Comparison of ENCODE assay signal across 8 cellular contexts in the genomic region with DNA sequence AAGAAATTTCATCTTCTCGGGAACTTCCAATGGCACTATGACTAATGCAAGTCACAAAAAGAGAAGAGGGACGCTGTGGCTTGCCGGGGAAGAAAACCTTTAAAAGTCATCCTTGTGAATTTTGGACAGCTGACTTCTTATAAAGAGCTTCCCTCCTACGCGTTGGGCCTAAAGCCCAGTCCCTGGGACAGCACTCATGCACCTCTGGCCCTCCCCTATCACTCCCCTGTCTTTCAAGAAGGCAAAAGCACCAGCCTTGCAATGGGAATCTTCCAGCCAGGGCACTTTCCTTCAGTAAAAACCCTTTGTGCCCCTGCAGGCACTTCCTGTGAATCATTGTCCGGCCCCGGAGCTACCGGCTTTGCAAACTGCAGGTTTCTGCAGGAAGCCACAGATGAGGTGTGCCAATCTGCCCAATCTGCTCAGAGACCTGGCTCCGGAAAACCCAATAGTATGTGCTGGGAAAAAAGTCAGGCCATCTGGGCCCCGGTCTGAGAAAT. TPM values are rescaled to one million over a fixed set of nuclear protein-coding genes. Genes with fewer than 3 reads are reported as not detected.
DNase-seq lines count a peak whose midpoint lies in the region; ATAC-seq and TF ChIP-seq lines count a peak whose summit lies in the region.

No MANE protein-coding gene starts in this region.

- H3K27ac Mint-ChIP-seq in IgD-negative memory B cell: peak overlapping the region in 1 of 3 donors; percentile 28
- H3K27ac Mint-ChIP-seq in activated T-helper 17 cell treated with anti-CD3 and anti-CD28 coated beads, Interleukin-2, amount 50 U/mL, for 72 hours: peak overlapping the region; percentile 83

- no peak for TF ChIP-seq POLR2A in transverse colon (IDR thresholded peaks at IDR 0.05)

- H3K36me3 Mint-ChIP-seq in IgD-negative memory B cell: no peaks in the 10 kb centered on the region
- no peaks in the 10 kb centered on the region for H3K36me3 Mint-ChIP-seq in activated T-helper 17 cell treated with anti-CD3 and anti-CD28 coated beads, Interleukin-2, amount 50 U/mL, for 72 hours (ENCODE audit: low read depth)

- H3K9me3 Mint-ChIP-seq in IgD-negative memory B cell: no peaks in the 10 kb centered on the region
- no peaks in the 10 kb centered on the region for H3K9me3 Mint-ChIP-seq in activated T-helper 17 cell treated with anti-CD3 and anti-CD28 coated beads, Interleukin-2, amount 50 U/mL, for 72 hours

- intact Hi-C loops in transverse colon (cut with DNase I; ENCODE audit: low total_unique reads): no loop called here
- intact Hi-C loops in right cardiac atrium (cut with DNase I): no loop called here

- H3K4me3 Mint-ChIP-seq in IgD-negative memory B cell: peak overlapping the region in 3 of 4 donors; percentile 31 to 86 (median 82)
- peak overlapping the region; percentile 59 for H3K4me3 Mint-ChIP-seq in activated T-helper 17 cell treated with anti-CD3 and anti-CD28 coated beads, Interleukin-2, amount 50 U/mL, for 72 hours

- H3K27ac ChIP-seq in transverse colon (no peak overlapping the region), right cardiac atrium (ENCODE audit: low read length) (no peak overlapping the region)

- no peaks in the 10 kb centered on the region for H3K36me3 ChIP-seq in transverse colon

- 56 to 64% methylated on average over 1 to 10 of the region's 10 CpGs for WGBS in transverse colon (ENCODE audit: low coverage in 1 of 2), 2 donors
- WGBS in right cardiac atrium: 57% methylated on average over 10 of the region's 10 CpGs

- peak overlapping the region; percentile 47; the same call in 1 of the 2 replicates for H3K4me3 ChIP-seq in GM08714 (ENCODE audit: low read length)
- no peak overlapping the region for H3K4me3 ChIP-seq in transverse colon
- H3K4me3 ChIP-seq in right cardiac atrium (ENCODE audit: low read length): no peak overlapping the region

- H3K4me1 ChIP-seq in transverse colon (peaks cover 0 to 8% (median 4%) of the 10 kb centered on the region in 4 donors), right cardiac atrium (ENCODE audit: control insufficient read depth, insufficient read depth, low read length) (no peaks in the 10 kb centered on the region)

- ATAC-seq in GM21619 (IDR thresholded peaks at IDR 0.05; ENCODE audit: unreplicated experiment) (peak; percentile 50), right cardiac atrium (no peak)
- peak; percentile 82 for ATAC-seq in activated T-helper 17 cell treated with anti-CD3 and anti-CD28 coated beads, Interleukin-2, amount 50 U/mL, for 72 hours (replicated peaks)

- no peaks in the 10 kb centered on the region for H3K27me3 Mint-ChIP-seq in IgD-negative memory B cell
- no peaks in the 10 kb centered on the region for H3K27me3 Mint-ChIP-seq in activated T-helper 17 cell treated with anti-CD3 and anti-CD28 coated beads, Interleukin-2, amount 50 U/mL, for 72 hours

- no peaks in the 10 kb centered on the region for H3K27me3 ChIP-seq in transverse colon
- H3K27me3 ChIP-seq in right cardiac atrium (ENCODE audit: control insufficient read depth, insufficient read depth): no peaks in the 10 kb centered on the region

- peaks cover 25 to 49% (median 39%) of the 10 kb centered on the region in 3 donors for H3K4me1 Mint-ChIP-seq in IgD-negative memory B cell
- peaks cover 40% of the 10 kb centered on the region for H3K4me1 Mint-ChIP-seq in activated T-helper 17 cell treated with anti-CD3 and anti-CD28 coated beads, Interleukin-2, amount 50 U/mL, for 72 hours

- in situ Hi-C loops in transverse colon (cut with MboI; ENCODE audit: low pct_ligation_motif_present in 1 of 4, low pct_unique_long_range_greater_than_20kb in 1 of 4, low sequenced_read_pairs in 3 of 4): no loop called here

- no peak for TF ChIP-seq EP300 in transverse colon (IDR thresholded peaks at IDR 0.05; ENCODE audit: low read depth)

- H3K9me3 ChIP-seq in transverse colon (no peaks in the 10 kb centered on the region), right cardiac atrium (ENCODE audit: control insufficient read depth, low read length) (no peaks in the 10 kb centered on the region)

- DNase-seq in islet precursor cell (peak; percentile 95), transverse colon (peak; percentile 20), occipital lobe (lab: John Stamatoyannopoulos, UW) (no peak), right cardiac atrium (no peak)

- no peak for TF ChIP-seq CTCF in transverse colon (IDR thresholded peaks at IDR 0.05)

RNA-seq across cellular contexts. Expression of a gene that starts 7.1 kb away (rescaled TPM):
- polyA plus RNA-seq in IgD-negative memory B cell (2.4 TPM), right cardiac atrium (0.36 TPM)
- total RNA-seq in activated T-helper 17 cell treated with anti-CD3 and anti-CD28 coated beads, Interleukin-2, amount 50 U/mL, for 72 hours: 10 to 100 TPM in 1 of 2 donors, 1 to 10 TPM in 1; 7.5 to 22.0 TPM
- total RNA-seq in transverse colon (1 to 10 TPM; 1.5 to 8.5 (median 5.1) TPM), occipital lobe (2.5 TPM), right cardiac atrium (under 1 TPM; 0.31 to 0.82 (median 0.65) TPM)

Comparison
In these comparisons a context has a peak if more than half of its experiments do, and no peak if none do; other contexts are left out.
1. ATAC-seq: peak in GM21619 (single experiment) and activated T-helper 17 cell treated with anti-CD3 and anti-CD28 coated beads, Interleukin-2, amount 50 U/mL, for 72 hours (single experiment); none in right cardiac atrium (0 of 2).
2. DNase-seq: peak in islet precursor cell (single experiment) and transverse colon (single experiment); none in occipital lobe (single experiment) and right cardiac atrium (0 of 3).